In genomic region chr1:146948127-146948526, GRCh38 we compare ENCODE assay signal across 4 cellular contexts. TPM values are rescaled to one million over a fixed set of nuclear protein-coding genes. Genes with fewer than 3 reads are reported as not detected.
DNase-seq lines count a peak whose midpoint lies in the region; ATAC-seq and TF ChIP-seq lines count a peak whose summit lies in the region.
"Not testable (repeated sequence)": the region's sequence is repeated elsewhere in the genome, so short reads cannot be mapped to it uniquely, and the experiment has no call there.

No MANE protein-coding gene starts in this region.

- H4K20me1 ChIP-seq in PC-9 (ENCODE audit: insufficient read depth), result not testable (repeated sequence)

- H3K9me3 ChIP-seq in PC-9 (ENCODE audit: insufficient read depth, low read depth); endodermal cell (ENCODE audit: control insufficient read depth, low read length); right lobe of liver: not testable (repeated sequence)

- POLR2A ChIA-PET in PC-9 (lab: Charles Lee; ENCODE audit: unreplicated experiment), result not testable (repeated sequence)

- H3K4me2 ChIP-seq in PC-9, result not testable (repeated sequence)

- H2AFZ ChIP-seq in PC-9, result not testable (repeated sequence)

- BruUV-seq in PC-9 (replicated peaks; lab: Mats Ljungman, UMichigan), result TSS peak; percentile 9

- TF ChIP-seq CTCF in PC-9 (conservative IDR thresholded peaks at IDR 0.05); endodermal cell (conservative IDR thresholded peaks at IDR 0.05); right lobe of liver (IDR thresholded peaks at IDR 0.05): not testable (repeated sequence)

- H3K36me3 ChIP-seq in PC-9 (ENCODE audit: low read depth); endodermal cell (ENCODE audit: control insufficient read depth, insufficient read depth, low read length); right lobe of liver: not testable (repeated sequence)

- H3K9me2 ChIP-seq in PC-9 (ENCODE audit: insufficient read depth), result not testable (repeated sequence)

- not testable (repeated sequence) for H3K27me3 Mint-ChIP-seq in activated naive CD4-positive, alpha-beta T cell treated with anti-CD3 and anti-CD28 coated beads, Interleukin-2, amount 50 U/mL, for 24 hours; endodermal cell (ENCODE audit: insufficient read depth)

- H3K9ac ChIP-seq in endodermal cell (ENCODE audit: extremely low read depth, low read length, poor library complexity, severe bottlenecking), result not testable (repeated sequence)

- H3K4me1 Mint-ChIP-seq in activated naive CD4-positive, alpha-beta T cell treated with anti-CD3 and anti-CD28 coated beads, Interleukin-2, amount 50 U/mL, for 24 hours; endodermal cell: not testable (repeated sequence)

- intact Hi-C loops in PC-9 (cut with micrococcal nuclease; ENCODE audit: unreplicated experiment); right lobe of liver (cut with DNase I): not testable (repeated sequence)

- peak overlapping the region; percentile 12 for H3K27ac Mint-ChIP-seq in activated naive CD4-positive, alpha-beta T cell treated with anti-CD3 and anti-CD28 coated beads, Interleukin-2, amount 50 U/mL, for 24 hours
- peak overlapping the region; percentile 96 for H3K27ac Mint-ChIP-seq in endodermal cell

- not testable (repeated sequence) for ATAC-seq in right lobe of liver

- DNase-seq in PC-9, endodermal cell, right lobe of liver: not testable (repeated sequence)

- WGBS in endodermal cell (ENCODE audit: insufficient coverage in 1 of 2, insufficient read length in 1 of 2), 2 experiments, result 70% methylated on average over 2 of the region's 4 CpGs; no CpG with 5 or more reads in 1 of the 2 experiments
- WGBS in right lobe of liver (ENCODE audit: insufficient coverage, low coverage, low lambda C conversion rate, missing lambda C conversion rate), result 52% methylated on average over 3 of the region's 4 CpGs

- not testable (repeated sequence) for H3K36me3 Mint-ChIP-seq in activated naive CD4-positive, alpha-beta T cell treated with anti-CD3 and anti-CD28 coated beads, Interleukin-2, amount 50 U/mL, for 24 hours
- H3K36me3 Mint-ChIP-seq in endodermal cell (ENCODE audit: low read depth), result peaks cover 20% of the 10 kb centered on the region

- not testable (repeated sequence) for H3K27ac ChIP-seq in PC-9; endodermal cell (ENCODE audit: low read depth, low read length)
- H3K27ac ChIP-seq in right lobe of liver, result peak overlapping the region; percentile 8 to 80 (median 62)

- H3K4me3 ChIP-seq in PC-9; endodermal cell (ENCODE audit: low read length); right lobe of liver: not testable (repeated sequence)

- H3K79me2 ChIP-seq in PC-9 (ENCODE audit: low read depth), result not testable (repeated sequence)

- not testable (repeated sequence) for H3K27me3 ChIP-seq in PC-9 (ENCODE audit: insufficient read depth, low read depth); endodermal cell (ENCODE audit: control insufficient read depth, insufficient read depth, low read length, poor library complexity, severe bottlenecking); right lobe of liver

- H3K4me3 Mint-ChIP-seq in activated naive CD4-positive, alpha-beta T cell treated with anti-CD3 and anti-CD28 coated beads, Interleukin-2, amount 50 U/mL, for 24 hours; endodermal cell: not testable (repeated sequence)

- H3F3A ChIP-seq in PC-9 (ENCODE audit: insufficient read depth, low read depth), result not testable (repeated sequence)

- CTCF ChIA-PET in PC-9 (lab: Charles Lee), result not testable (repeated sequence)

- H3K9me3 Mint-ChIP-seq in activated naive CD4-positive, alpha-beta T cell treated with anti-CD3 and anti-CD28 coated beads, Interleukin-2, amount 50 U/mL, for 24 hours; endodermal cell: not testable (repeated sequence)

- not testable (repeated sequence) for TF ChIP-seq POLR2A in right lobe of liver (IDR thresholded peaks at IDR 0.05)

- not testable (repeated sequence) for H3K4me1 ChIP-seq in PC-9 (replicated peaks; ENCODE audit: insufficient read depth); endodermal cell (ENCODE audit: control insufficient read depth, insufficient read depth, low read length); right lobe of liver

RNA-seq across cellular contexts. Expression of gene NBPF12, which starts 10.0 kb away (rescaled TPM):
- 5.9 and 6.7 TPM in 2 replicates for total RNA-seq in PC-9 (2021)
- total RNA-seq in endodermal cell, result 10 to 100 TPM; 30.7 to 33.9 TPM
- 14.7 TPM for polyA plus RNA-seq in endodermal cell (2013, experiment 1 of 2)
- polyA plus RNA-seq in endodermal cell (2013, experiment 2 of 2), result 15.5 TPM
- 10 to 100 TPM in 4 of 6 experiments, 1 to 10 TPM in 2; 5.1 to 18.9 (median 15.3) TPM for total RNA-seq in right lobe of liver
